Comparison of ENCODE assay signal across 1 cellular context in the genomic region with DNA sequence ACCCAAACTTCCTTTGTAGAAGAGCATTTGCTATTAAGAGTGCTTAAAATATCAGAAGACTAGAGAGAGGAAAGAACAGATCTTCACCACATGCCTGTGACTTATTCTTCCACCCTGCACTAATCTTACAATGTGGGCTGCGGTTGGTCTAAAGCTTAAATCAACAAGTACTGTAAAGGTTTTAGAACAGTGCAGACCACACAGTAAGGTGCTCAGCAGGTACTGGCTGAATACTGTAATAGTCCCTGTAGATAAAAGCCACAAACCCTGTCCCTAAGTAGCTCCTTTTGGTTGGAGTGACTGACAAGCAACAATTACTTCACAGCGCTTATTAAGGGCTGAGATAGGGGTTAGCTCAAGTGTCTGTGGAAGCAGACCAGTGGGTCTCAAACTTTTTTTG.
TF ChIP-seq lines count a peak whose summit lies in the region.

No MANE protein-coding gene starts in this region.

TF ChIP-seq in HCT116, 20 proteins besides CTCF, POLR2A, EP300 and RAD21 (continued from another document):
- TF ChIP-seq ZBTB33 (IDR thresholded peaks at IDR 0.05; ENCODE audit: extremely low read depth, insufficient replicate concordance, low read length) (no peak), ELF1 (IDR thresholded peaks at IDR 0.05; ENCODE audit: borderline replicate concordance, low read depth) (no peak), CBX3 (IDR thresholded peaks at IDR 0.05; ENCODE audit: low read depth) (no peak), POLR2AphosphoS5 (IDR thresholded peaks at IDR 0.05; ENCODE audit: low read depth, low read length) (no peak), SIN3A (IDR thresholded peaks at IDR 0.05; ENCODE audit: low read depth) (no peak)
- TF ChIP-seq, protein P1, sequence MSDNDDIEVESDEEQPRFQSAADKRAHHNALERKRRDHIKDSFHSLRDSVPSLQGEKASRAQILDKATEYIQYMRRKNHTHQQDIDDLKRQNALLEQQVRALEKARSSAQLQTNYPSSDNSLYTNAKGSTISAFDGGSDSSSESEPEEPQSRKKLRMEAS (IDR thresholded peaks at IDR 0.05): no peak
